In the genomic region with DNA sequence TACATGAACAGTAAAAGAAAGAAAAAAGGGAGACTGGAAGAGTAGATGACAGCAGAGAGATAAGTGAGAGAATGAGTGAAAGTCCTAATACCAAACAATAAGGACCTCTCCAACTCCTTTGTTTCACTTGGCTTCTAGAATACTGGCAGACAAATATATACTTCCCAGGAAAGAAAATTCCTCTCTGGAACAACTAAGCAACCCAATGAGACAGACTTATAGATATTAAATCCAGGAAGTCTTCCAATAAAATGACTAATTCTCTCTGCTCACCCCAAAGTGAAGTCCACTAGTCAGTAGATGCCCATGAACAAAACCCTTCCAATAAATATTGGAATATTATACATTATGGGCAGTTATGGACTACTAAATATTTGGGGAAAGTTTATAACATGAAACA, we compare ENCODE assay signal across 17 cellular contexts.
"Had no signal": no experiment of that assay in that cellular context is flagged by ENCODE, and none has a peak within 500 bp of the region (broad histone marks: within the 10 kb centered on the region; RNA-seq: fewer than 3 reads in every experiment).

No MANE protein-coding gene starts in this region.

- FAIRE-seq: urothelium cell line had no signal

- H3K4me1 ChIP-seq: neural progenitor cell, prostate gland, tibial nerve had no signal

- H3K4me3 ChIP-seq: hepatocyte, neural progenitor cell, prostate gland, right atrium auricular region, tibial nerve had no signal

- H3K36me3 ChIP-seq: neural progenitor cell, prostate gland, right atrium auricular region had no signal

- H3K9me3 ChIP-seq: prostate gland, tibial nerve had no signal

- H3K9ac ChIP-seq: neural progenitor cell had no signal

- H3K27me3 ChIP-seq: hepatocyte, neural progenitor cell, right atrium auricular region, tibial nerve had no signal

- H3K27ac ChIP-seq: hepatocyte, neural progenitor cell, prostate gland, right atrium auricular region, tibial nerve had no signal

- DNase-seq: activated CD4-positive, alpha-beta memory T cell treated with anti-CD3 and anti-CD28 coated beads for 36 hours; activated CD8-positive, alpha-beta memory T cell treated with anti-CD3 and anti-CD28 coated beads, Interleukin-2, amount 10 ng/mL, durations not matched to agents 7 days and 5 days; activated naive CD4-positive, alpha-beta T cell; activated naive CD8-positive, alpha-beta T cell treated with anti-CD3 and anti-CD28 coated beads for 36 hours; amygdala; caudate nucleus; endodermal cell; mesenchymal stem cell; naive thymus-derived CD4-positive, alpha-beta T cell; stimulated activated CD4-positive, alpha-beta T cell treated with anti-CD3 and anti-CD28 coated beads, Interleukin-2, amount 100 ng/mL, for 24 hours; stimulated activated naive CD8-positive, alpha-beta T cell treated with anti-CD3 and anti-CD28 coated beads, Interleukin-15, Interleukin-2, amounts not matched to agents 100 U/mL and 50 U/mL, for 24 hours had no signal

- ATAC-seq: activated CD8-positive, alpha-beta memory T cell treated with anti-CD3 and anti-CD28 coated beads, Interleukin-2, amount 10 ng/mL, durations not matched to agents 7 days and 5 days; naive thymus-derived CD4-positive, alpha-beta T cell; stimulated activated naive CD8-positive, alpha-beta T cell treated with anti-CD3 and anti-CD28 coated beads, Interleukin-15, Interleukin-2, amounts not matched to agents 100 U/mL and 50 U/mL, for 24 hours had no signal

- H2AFZ ChIP-seq: hepatocyte, neural progenitor cell had no signal

- H3K4me2 ChIP-seq: hepatocyte, neural progenitor cell had no signal
